In the genomic region with DNA sequence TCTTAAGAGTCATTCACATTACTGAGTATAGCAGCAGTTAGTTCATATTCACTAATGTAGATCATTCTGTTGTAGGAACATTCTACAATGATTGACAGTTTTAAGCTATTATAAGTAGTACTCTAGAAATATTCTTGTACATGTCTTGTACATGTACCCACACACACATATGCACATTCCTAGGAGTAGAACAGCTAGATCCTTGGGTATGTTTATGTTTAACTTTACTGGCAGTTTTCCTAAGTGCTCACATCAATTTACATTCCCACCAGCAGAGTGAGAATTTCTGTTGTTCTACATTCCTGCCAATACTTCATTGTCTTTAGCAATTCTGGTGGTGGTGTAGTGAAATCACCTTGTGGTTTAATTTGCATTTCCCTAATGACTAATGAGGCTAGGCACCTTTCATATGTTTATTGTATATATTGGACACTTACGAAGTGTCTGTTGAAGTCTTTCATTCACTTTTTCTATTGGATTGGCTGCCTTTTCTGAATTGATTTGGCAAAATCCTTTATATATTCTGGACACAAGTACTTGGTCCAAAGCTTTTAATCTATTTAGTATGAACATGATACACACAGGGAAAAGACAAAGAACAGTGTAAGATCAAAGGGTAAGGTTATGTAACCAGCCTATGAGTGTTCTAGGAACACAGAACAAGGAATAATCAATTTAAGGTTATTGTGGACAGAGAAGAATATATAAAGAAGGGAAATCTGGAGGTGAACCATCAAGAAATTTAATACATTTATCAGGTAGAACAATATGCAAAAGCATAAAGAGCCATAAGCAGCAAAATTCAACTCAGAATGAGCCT, we compare ENCODE assay signal across 1 cellular context.
TF ChIP-seq lines count a peak whose summit lies in the region.

No MANE protein-coding gene starts in this region.

TF ChIP-seq in GM23338, 12 proteins besides CTCF, POLR2A, EP300 and RAD21 (continued from another document):
- TF ChIP-seq, protein P1, sequence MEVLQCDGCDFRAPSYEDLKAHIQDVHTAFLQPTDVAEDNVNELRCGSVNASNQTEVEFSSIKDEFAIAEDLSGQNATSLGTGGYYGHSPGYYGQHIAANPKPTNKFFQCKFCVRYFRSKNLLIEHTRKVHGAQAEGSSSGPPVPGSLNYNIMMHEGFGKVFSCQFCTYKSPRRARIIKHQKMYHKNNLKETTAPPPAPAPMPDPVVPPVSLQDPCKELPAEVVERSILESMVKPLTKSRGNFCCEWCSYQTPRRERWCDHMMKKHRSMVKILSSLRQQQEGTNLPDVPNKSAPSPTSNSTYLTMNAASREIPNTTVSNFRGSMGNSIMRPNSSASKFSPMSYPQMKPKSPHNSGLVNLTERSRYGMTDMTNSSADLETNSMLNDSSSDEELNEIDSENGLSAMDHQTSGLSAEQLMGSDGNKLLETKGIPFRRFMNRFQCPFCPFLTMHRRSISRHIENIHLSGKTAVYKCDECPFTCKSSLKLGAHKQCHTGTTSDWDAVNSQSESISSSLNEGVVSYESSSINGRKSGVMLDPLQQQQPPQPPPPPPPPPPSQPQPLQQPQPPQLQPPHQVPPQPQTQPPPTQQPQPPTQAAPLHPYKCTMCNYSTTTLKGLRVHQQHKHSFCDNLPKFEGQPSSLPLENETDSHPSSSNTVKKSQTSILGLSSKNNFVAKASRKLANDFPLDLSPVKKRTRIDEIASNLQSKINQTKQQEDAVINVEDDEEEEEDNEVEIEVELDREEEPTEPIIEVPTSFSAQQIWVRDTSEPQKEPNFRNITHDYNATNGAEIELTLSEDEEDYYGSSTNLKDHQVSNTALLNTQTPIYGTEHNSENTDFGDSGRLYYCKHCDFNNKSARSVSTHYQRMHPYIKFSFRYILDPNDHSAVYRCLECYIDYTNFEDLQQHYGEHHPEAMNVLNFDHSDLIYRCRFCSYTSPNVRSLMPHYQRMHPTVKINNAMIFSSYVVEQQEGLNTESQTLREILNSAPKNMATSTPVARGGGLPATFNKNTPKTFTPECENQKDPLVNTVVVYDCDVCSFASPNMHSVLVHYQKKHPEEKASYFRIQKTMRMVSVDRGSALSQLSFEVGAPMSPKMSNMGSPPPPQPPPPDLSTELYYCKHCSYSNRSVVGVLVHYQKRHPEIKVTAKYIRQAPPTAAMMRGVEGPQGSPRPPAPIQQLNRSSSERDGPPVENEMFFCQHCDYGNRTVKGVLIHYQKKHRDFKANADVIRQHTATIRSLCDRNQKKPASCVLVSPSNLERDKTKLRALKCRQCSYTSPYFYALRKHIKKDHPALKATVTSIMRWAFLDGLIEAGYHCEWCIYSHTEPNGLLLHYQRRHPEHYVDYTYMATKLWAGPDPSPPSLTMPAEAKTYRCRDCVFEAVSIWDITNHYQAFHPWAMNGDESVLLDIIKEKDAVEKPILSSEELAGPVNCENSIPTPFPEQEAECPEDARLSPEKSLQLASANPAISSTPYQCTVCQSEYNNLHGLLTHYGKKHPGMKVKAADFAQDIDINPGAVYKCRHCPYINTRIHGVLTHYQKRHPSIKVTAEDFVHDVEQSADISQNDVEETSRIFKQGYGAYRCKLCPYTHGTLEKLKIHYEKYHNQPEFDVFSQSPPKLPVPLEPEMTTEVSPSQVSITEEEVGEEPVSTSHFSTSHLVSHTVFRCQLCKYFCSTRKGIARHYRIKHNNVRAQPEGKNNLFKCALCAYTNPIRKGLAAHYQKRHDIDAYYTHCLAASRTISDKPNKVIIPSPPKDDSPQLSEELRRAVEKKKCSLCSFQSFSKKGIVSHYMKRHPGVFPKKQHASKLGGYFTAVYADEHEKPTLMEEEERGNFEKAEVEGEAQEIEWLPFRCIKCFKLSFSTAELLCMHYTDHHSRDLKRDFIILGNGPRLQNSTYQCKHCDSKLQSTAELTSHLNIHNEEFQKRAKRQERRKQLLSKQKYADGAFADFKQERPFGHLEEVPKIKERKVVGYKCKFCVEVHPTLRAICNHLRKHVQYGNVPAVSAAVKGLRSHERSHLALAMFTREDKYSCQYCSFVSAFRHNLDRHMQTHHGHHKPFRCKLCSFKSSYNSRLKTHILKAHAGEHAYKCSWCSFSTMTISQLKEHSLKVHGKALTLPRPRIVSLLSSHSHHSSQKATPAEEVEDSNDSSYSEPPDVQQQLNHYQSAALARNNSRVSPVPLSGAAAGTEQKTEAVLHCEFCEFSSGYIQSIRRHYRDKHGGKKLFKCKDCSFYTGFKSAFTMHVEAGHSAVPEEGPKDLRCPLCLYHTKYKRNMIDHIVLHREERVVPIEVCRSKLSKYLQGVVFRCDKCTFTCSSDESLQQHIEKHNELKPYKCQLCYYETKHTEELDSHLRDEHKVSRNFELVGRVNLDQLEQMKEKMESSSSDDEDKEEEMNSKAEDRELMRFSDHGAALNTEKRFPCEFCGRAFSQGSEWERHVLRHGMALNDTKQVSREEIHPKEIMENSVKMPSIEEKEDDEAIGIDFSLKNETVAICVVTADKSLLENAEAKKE (CRISPR knock-in tag; IDR thresholded peaks at IDR 0.05) = no peak
- TF ChIP-seq JUNB (IDR thresholded peaks at IDR 0.05; ENCODE audit: unreplicated experiment) (no peak), ZNF331 (CRISPR knock-in tag; IDR thresholded peaks at IDR 0.05; ENCODE audit: low read depth) (no peak), POLR2AphosphoS5 (IDR thresholded peaks at IDR 0.05; ENCODE audit: low read depth) (no peak)
